In the genomic region with DNA sequence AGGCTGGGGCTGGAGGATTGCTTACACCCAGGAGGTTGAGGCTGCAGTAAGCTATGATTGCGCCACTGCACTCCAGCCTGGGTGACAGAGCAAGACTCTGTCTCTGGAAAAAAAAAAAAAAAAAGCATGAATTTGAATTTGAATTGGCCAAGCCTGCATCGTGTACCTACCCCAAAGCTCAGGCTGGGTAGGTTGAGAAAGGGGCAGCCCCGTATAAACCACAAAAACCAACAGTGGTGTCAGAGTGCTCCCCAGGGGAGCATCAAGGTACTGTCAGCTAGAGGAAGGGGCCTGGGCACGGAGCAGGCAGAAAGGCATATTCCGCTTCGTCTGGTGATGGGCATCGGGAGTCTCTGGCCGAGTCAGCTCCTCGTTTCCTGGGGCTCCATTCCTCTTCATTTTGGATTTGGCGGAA, we compare ENCODE assay signal across 10 cellular contexts. TPM values are rescaled to one million over a fixed set of nuclear protein-coding genes. Genes with fewer than 3 reads are reported as not detected.
DNase-seq lines count a peak whose midpoint lies in the region; ATAC-seq and TF ChIP-seq lines count a peak whose summit lies in the region.
"Had no signal": no experiment of that assay in that cellular context is flagged by ENCODE, and none has a peak within 500 bp of the region (broad histone marks: within the 10 kb centered on the region; RNA-seq: fewer than 3 reads in every experiment).

No MANE protein-coding gene starts in this region.

- WGBS in SK-N-SH (ENCODE audit: low lambda C conversion rate): 82% methylated on average over 9 of the region's 10 CpGs

- no peak for TF ChIP-seq RAD21 in SK-N-SH (IDR thresholded peaks at IDR 0.05; ENCODE audit: low read length)

- no peaks in the 10 kb centered on the region for H3F3A ChIP-seq in SK-N-SH (replicated peaks; ENCODE audit: insufficient read depth)

- CTCF ChIA-PET in SK-N-SH (lab: Yijun Ruan, JAX): interaction anchor here (1.1 to 6.0 kb wide), 7 partner anchors 9 to 176 kb away, joined by 3 to 48 read pairs (median 6); no protein-coding TSS in a partner anchor

- ATAC-seq in HG02588 (IDR thresholded peaks at IDR 0.05; ENCODE audit: unreplicated experiment) (peak; percentile 80), naive B cell (ENCODE audit: low read depth in 2 of 2) (peak; percentile 100), HG03175 (IDR thresholded peaks at IDR 0.05; ENCODE audit: unreplicated experiment) (no peak)

- H3K4me1 Mint-ChIP-seq in naive B cell: peaks cover 4 to 15% (median 9%) of the 10 kb centered on the region in 3 donors

- H3K9me3 ChIP-seq in SK-N-SH: no peaks in the 10 kb centered on the region
- no peaks in the 10 kb centered on the region for H3K9me3 ChIP-seq in colonic mucosa
- H3K9me3 ChIP-seq: Caco-2 had no signal

- H3K27ac ChIP-seq in SK-N-SH (ENCODE audit: low read depth in 2 of 2, low read length in 1 of 2) (no peak overlapping the region), coronary artery (no peak overlapping the region), colonic mucosa (no peak overlapping the region)

- peaks cover 0 to 7% of the 10 kb centered on the region in 2 experiments; a peak in 1 of 4 replicates for H3K4me1 ChIP-seq in SK-N-SH (ENCODE audit: control insufficient read depth in 1 of 2, insufficient read depth in 2 of 2, low read depth in 1 of 2, low read length in 1 of 2)
- no peaks in the 10 kb centered on the region for H3K4me1 ChIP-seq in colonic mucosa
- H3K4me1 ChIP-seq: Caco-2 had no signal

- H3K36me3 Mint-ChIP-seq in naive B cell: peaks cover 0 to 4% of the 10 kb centered on the region in 2 donors

- no peaks in the 10 kb centered on the region for H4K20me1 ChIP-seq in SK-N-SH (ENCODE audit: insufficient read depth)

- no peak overlapping the region for H2AFZ ChIP-seq in SK-N-SH (ENCODE audit: low read depth)

- TF ChIP-seq CTCF in GM10266 (IDR thresholded peaks at IDR 0.05; ENCODE audit: control insufficient read depth, insufficient read depth, low read depth, missing control alignments): peak; percentile 52
- no peak for TF ChIP-seq CTCF in SK-N-SH (IDR thresholded peaks at IDR 0.05)
- TF ChIP-seq CTCF in coronary artery (IDR thresholded peaks at IDR 0.05): no peak
- TF ChIP-seq CTCF in colonic mucosa (IDR thresholded peaks at IDR 0.05): no peak

- H3K4me2 ChIP-seq in SK-N-SH: no peak overlapping the region

- H3K27me3 Mint-ChIP-seq in naive B cell: peaks cover 7 to 42% (median 25%) of the 10 kb centered on the region in 3 donors

- intact Hi-C loops in colonic mucosa (cut with DNase I): no loop called here

- H3K36me3 ChIP-seq in SK-N-SH (replicated peaks in 1 of 2; ENCODE audit: control insufficient read depth in 1 of 2, insufficient read depth in 2 of 2, low read length in 1 of 2) (no peaks in the 10 kb centered on the region), colonic mucosa (no peaks in the 10 kb centered on the region)

- no peak overlapping the region for H3K4me3 Mint-ChIP-seq in naive B cell

- H3K9me2 ChIP-seq in SK-N-SH: no peaks in the 10 kb centered on the region

- H3K79me2 ChIP-seq in SK-N-SH (ENCODE audit: insufficient read depth): no peaks in the 10 kb centered on the region

- H3K27me3 ChIP-seq in SK-N-SH (ENCODE audit: insufficient read depth) (no peaks in the 10 kb centered on the region), colonic mucosa (no peaks in the 10 kb centered on the region)

- no peaks in the 10 kb centered on the region for H3K9me3 Mint-ChIP-seq in naive B cell

- no peak for TF ChIP-seq EP300 in SK-N-SH (IDR thresholded peaks at IDR 0.05; ENCODE audit: borderline replicate concordance in 1 of 2, low read depth in 1 of 2, low read length in 1 of 2)

- POLR2A ChIA-PET in SK-N-SH (lab: Yijun Ruan, JAX): no interaction called here

- DNase-seq in GM10266 (ENCODE audit: extremely low spot score) (peak; percentile 58), naive B cell (peak; percentile 82), SK-N-SH (no peak), coronary artery (ENCODE audit: low spot score) (no peak), colonic mucosa (no peak)
- DNase-seq in activated CD4-positive, alpha-beta T cell treated with anti-CD3 and anti-CD28 coated beads for 48 hours: peak; percentile 68
- DNase-seq: Caco-2, NCI-H1436 treated with DMSO at 0.1 percent for 48 hours had no signal

- H3K4me3 ChIP-seq in SK-N-SH (ENCODE audit: low read depth in 2 of 2, low read length in 1 of 2): no peak overlapping the region
- no peak overlapping the region for H3K4me3 ChIP-seq in coronary artery
- H3K4me3 ChIP-seq in colonic mucosa: no peak overlapping the region

- H3K9ac ChIP-seq in SK-N-SH (no peak overlapping the region), colonic mucosa (ENCODE audit: low read depth in 2 of 2, low read length in 2 of 2) (no peak overlapping the region)

- peak overlapping the region in 3 of 6 donors; percentile 75 to 94 (median 76) for H3K27ac Mint-ChIP-seq in naive B cell

TF ChIP-seq in SK-N-SH, 30 proteins besides CTCF, POLR2A, EP300 and RAD21:
- TF ChIP-seq, protein P1, sequence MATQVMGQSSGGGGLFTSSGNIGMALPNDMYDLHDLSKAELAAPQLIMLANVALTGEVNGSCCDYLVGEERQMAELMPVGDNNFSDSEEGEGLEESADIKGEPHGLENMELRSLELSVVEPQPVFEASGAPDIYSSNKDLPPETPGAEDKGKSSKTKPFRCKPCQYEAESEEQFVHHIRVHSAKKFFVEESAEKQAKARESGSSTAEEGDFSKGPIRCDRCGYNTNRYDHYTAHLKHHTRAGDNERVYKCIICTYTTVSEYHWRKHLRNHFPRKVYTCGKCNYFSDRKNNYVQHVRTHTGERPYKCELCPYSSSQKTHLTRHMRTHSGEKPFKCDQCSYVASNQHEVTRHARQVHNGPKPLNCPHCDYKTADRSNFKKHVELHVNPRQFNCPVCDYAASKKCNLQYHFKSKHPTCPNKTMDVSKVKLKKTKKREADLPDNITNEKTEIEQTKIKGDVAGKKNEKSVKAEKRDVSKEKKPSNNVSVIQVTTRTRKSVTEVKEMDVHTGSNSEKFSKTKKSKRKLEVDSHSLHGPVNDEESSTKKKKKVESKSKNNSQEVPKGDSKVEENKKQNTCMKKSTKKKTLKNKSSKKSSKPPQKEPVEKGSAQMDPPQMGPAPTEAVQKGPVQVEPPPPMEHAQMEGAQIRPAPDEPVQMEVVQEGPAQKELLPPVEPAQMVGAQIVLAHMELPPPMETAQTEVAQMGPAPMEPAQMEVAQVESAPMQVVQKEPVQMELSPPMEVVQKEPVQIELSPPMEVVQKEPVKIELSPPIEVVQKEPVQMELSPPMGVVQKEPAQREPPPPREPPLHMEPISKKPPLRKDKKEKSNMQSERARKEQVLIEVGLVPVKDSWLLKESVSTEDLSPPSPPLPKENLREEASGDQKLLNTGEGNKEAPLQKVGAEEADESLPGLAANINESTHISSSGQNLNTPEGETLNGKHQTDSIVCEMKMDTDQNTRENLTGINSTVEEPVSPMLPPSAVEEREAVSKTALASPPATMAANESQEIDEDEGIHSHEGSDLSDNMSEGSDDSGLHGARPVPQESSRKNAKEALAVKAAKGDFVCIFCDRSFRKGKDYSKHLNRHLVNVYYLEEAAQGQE (IDR thresholded peaks at IDR 0.05; ENCODE audit: low read depth, low read length): no peak
- TF ChIP-seq POLR2AphosphoS5 (IDR thresholded peaks at IDR 0.05; ENCODE audit: low read depth, low read length) (no peak), JUND (IDR thresholded peaks at IDR 0.05) (no peak), SIN3A (IDR thresholded peaks at IDR 0.05; ENCODE audit: borderline replicate concordance, low read depth, low read length) (no peak), RXRA (IDR thresholded peaks at IDR 0.05; ENCODE audit: borderline replicate concordance, low read depth) (no peak), FOXM1 (IDR thresholded peaks at IDR 0.05; ENCODE audit: low read depth) (no peak), ELF1 (IDR thresholded peaks at IDR 0.05) (no peak)
- TF ChIP-seq, protein P2, sequence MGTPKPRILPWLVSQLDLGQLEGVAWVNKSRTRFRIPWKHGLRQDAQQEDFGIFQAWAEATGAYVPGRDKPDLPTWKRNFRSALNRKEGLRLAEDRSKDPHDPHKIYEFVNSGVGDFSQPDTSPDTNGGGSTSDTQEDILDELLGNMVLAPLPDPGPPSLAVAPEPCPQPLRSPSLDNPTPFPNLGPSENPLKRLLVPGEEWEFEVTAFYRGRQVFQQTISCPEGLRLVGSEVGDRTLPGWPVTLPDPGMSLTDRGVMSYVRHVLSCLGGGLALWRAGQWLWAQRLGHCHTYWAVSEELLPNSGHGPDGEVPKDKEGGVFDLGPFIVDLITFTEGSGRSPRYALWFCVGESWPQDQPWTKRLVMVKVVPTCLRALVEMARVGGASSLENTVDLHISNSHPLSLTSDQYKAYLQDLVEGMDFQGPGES (IDR thresholded peaks at IDR 0.05; ENCODE audit: low read depth, low read length): no peak

RNA-seq across cellular contexts. Expression of a gene that starts 40.9 kb away (rescaled TPM):
- polyA plus RNA-seq in naive B cell (ENCODE audit: low read depth in 6 of 6): 1 to 10 TPM in 3 of 6 donors, under 1 TPM in 2, not detected in 1; 0.96 to 2.9 (median 1.4) TPM
- polyA plus RNA-seq in SK-N-SH (2012; rRNA removed): 21.0 and 22.0 TPM in 2 replicates
- 12.1 and 15.6 TPM in 2 replicates for polyA plus RNA-seq in SK-N-SH (2012; cell fraction: cytosol; rRNA removed)
- 85.5 and 88.3 TPM in 2 replicates for polyA plus RNA-seq in SK-N-SH (2012; cell fraction: nucleus; rRNA removed)
- 10 to 100 TPM; 45.2 to 45.4 TPM for total RNA-seq in colonic mucosa

Comparison
In these comparisons a context has a peak if more than half of its experiments do, and no peak if none do; other contexts are left out.
1. DNase-seq: peak in GM10266 (single experiment), activated CD4-positive, alpha-beta T cell treated with anti-CD3 and anti-CD28 coated beads for 48 hours (single experiment) and naive B cell (single experiment); none in SK-N-SH (single experiment), coronary artery (single experiment) and colonic mucosa (single experiment).